In genomic region chr4:163330828-163331628, GRCh38 we compare ENCODE assay signal across 11 cellular contexts. TPM values are rescaled to one million over a fixed set of nuclear protein-coding genes. Genes with fewer than 3 reads are reported as not detected.
DNase-seq lines count a peak whose midpoint lies in the region; ATAC-seq and TF ChIP-seq lines count a peak whose summit lies in the region.
"Had no signal": no experiment of that assay in that cellular context is flagged by ENCODE, and none has a peak within 500 bp of the region (broad histone marks: within the 10 kb centered on the region; RNA-seq: fewer than 3 reads in every experiment).

No MANE protein-coding gene starts in this region.

- no peak overlapping the region for H3K9ac ChIP-seq in mesendoderm (ENCODE audit: low read length)

- H3K4me1 Mint-ChIP-seq in IgD-negative memory B cell (peaks cover 9 to 15% (median 15%) of the 10 kb centered on the region in 3 donors), immature natural killer cell (peaks cover 2 to 8% of the 10 kb centered on the region in 2 donors)

- no peak overlapping the region for H2AK5ac ChIP-seq in mesendoderm (ENCODE audit: low read length)

- H3K27ac Mint-ChIP-seq in IgD-negative memory B cell (no peak overlapping the region), immature natural killer cell (no peak overlapping the region)
- H3K27ac Mint-ChIP-seq: activated CD4-positive, alpha-beta memory T cell treated with anti-CD3 and anti-CD28 coated beads for 36 hours; dendritic cell treated with granulocyte-macrophage colony-stimulating factor and Interleukin-4, amounts not matched to agents 40 ng/mL and 50 ng/mL, for 4 days had no signal

- H3K27me3 ChIP-seq in mesendoderm (ENCODE audit: insufficient read depth, low read length, poor library complexity) (no peaks in the 10 kb centered on the region), spleen (replicated peaks in 1 of 7) (peaks cover 0 to 60% (median 18%) of the 10 kb centered on the region in 7 donors)

- no peak overlapping the region for H3K4me2 ChIP-seq in mesendoderm (ENCODE audit: low read length)

- H4K5ac ChIP-seq in mesendoderm (ENCODE audit: low read length): no peak overlapping the region

- no CpG with 5 or more reads among the region's 16 CpGs for WGBS in mesendoderm (ENCODE audit: extremely low coverage, insufficient coverage, low lambda C conversion rate)
- WGBS in spleen, 5 donors: 44 to 51% (median 45%) methylated on average over 16 of the region's 16 CpGs

- no peaks in the 10 kb centered on the region for H3K9me3 ChIP-seq in spleen

- H2BK120ac ChIP-seq in mesendoderm (ENCODE audit: low read depth, low read length): no peak overlapping the region

- intact Hi-C loops in spleen (cut with DNase I; ENCODE audit: low total_unique reads): loop anchor here (10.0 kb wide), 2 partner anchors 286 to 836 kb away; no protein-coding TSS in a partner anchor

- TF ChIP-seq POLR2A in spleen (IDR thresholded peaks at IDR 0.05): no peak

- no peak for ATAC-seq in HG03045 (IDR thresholded peaks at IDR 0.05; ENCODE audit: unreplicated experiment)

- DNase-seq in caudate nucleus (lab: John Stamatoyannopoulos, UW) (peak in 26 of 61 donors; percentile 1 to 66 (median 18)), mesendoderm (peak; percentile 19), spleen (no peak), NCI-H2171 treated with DMSO at 0.1 percent for 48 hours (lab: John Stamatoyannopoulos, UW) (no peak), immature natural killer cell (no peak), ureter (ENCODE audit: low spot score) (no peak)
- DNase-seq: activated CD4-positive, alpha-beta memory T cell treated with anti-CD3 and anti-CD28 coated beads for 36 hours; RPMI8226 had no signal

- H2BK15ac ChIP-seq in mesendoderm (replicated peaks; ENCODE audit: low read depth): no peak overlapping the region

- H3K36me3 Mint-ChIP-seq in IgD-negative memory B cell (peaks cover 3% of the 10 kb centered on the region), immature natural killer cell (peaks cover 0 to 5% (median 0%) of the 10 kb centered on the region in 3 donors)
- H3K36me3 Mint-ChIP-seq: activated CD4-positive, alpha-beta memory T cell treated with anti-CD3 and anti-CD28 coated beads for 36 hours had no signal

- H3K27ac ChIP-seq in caudate nucleus (ENCODE audit: low read depth, low read length): peak overlapping the region; percentile 24
- H3K27ac ChIP-seq in mesendoderm (ENCODE audit: low read depth, low read length): no peak overlapping the region
- peak overlapping the region in 7 of 8 donors; percentile 64 to 81 (median 72) for H3K27ac ChIP-seq in spleen

- H3K18ac ChIP-seq in mesendoderm (ENCODE audit: low read length): no peak overlapping the region

- H3K4me1 ChIP-seq in mesendoderm (ENCODE audit: control insufficient read depth, low read depth, low read length): no peaks in the 10 kb centered on the region
- H3K4me1 ChIP-seq in spleen: peaks cover 0 to 21% (median 17%) of the 10 kb centered on the region in 6 donors

- no peaks in the 10 kb centered on the region for H3K79me1 ChIP-seq in mesendoderm (ENCODE audit: low read length)

- no peak overlapping the region for H3K4ac ChIP-seq in mesendoderm (ENCODE audit: low read depth, low read length)

- no peak overlapping the region for H4K8ac ChIP-seq in mesendoderm (ENCODE audit: low read depth, low read length)

- H3K79me2 ChIP-seq in mesendoderm (ENCODE audit: control insufficient read depth, insufficient read depth, low read length): no peaks in the 10 kb centered on the region

- H3K36me3 ChIP-seq in mesendoderm (ENCODE audit: control insufficient read depth, insufficient read depth, low read length) (no peaks in the 10 kb centered on the region), spleen (peaks cover 0 to 4% (median 0%) of the 10 kb centered on the region in 6 donors)

- H3K27me3 Mint-ChIP-seq in IgD-negative memory B cell: peaks cover 40% of the 10 kb centered on the region
- peaks cover 9 to 16% (median 14%) of the 10 kb centered on the region in 3 donors for H3K27me3 Mint-ChIP-seq in immature natural killer cell (ENCODE audit: low read depth in 3 of 3)

- H3K23ac ChIP-seq in mesendoderm (ENCODE audit: low read length): no peak overlapping the region

- peaks cover 0 to 4% (median 2%) of the 10 kb centered on the region in 3 donors for H3K9me3 Mint-ChIP-seq in IgD-negative memory B cell
- H3K9me3 Mint-ChIP-seq in immature natural killer cell: peaks cover 0 to 11% (median 5%) of the 10 kb centered on the region in 6 donors
- H3K9me3 Mint-ChIP-seq: activated CD4-positive, alpha-beta memory T cell treated with anti-CD3 and anti-CD28 coated beads for 36 hours; dendritic cell treated with granulocyte-macrophage colony-stimulating factor and Interleukin-4, amounts not matched to agents 40 ng/mL and 50 ng/mL, for 4 days had no signal

- H2BK5ac ChIP-seq in mesendoderm (ENCODE audit: low read length): no peak overlapping the region

- no peak overlapping the region for H3K56ac ChIP-seq in mesendoderm (ENCODE audit: low read length)

- TF ChIP-seq CTCF in spleen (IDR thresholded peaks at IDR 0.05 in 8 of 11, conservative IDR thresholded peaks at IDR 0.05 in 3 of 11): no peak

- H3K4me3 Mint-ChIP-seq in IgD-negative memory B cell (peak overlapping the region in 3 of 4 donors; percentile 41 to 76 (median 63)), immature natural killer cell (no peak overlapping the region)
- H3K4me3 Mint-ChIP-seq: activated CD4-positive, alpha-beta memory T cell treated with anti-CD3 and anti-CD28 coated beads for 36 hours; dendritic cell treated with granulocyte-macrophage colony-stimulating factor and Interleukin-4, amounts not matched to agents 40 ng/mL and 50 ng/mL, for 4 days had no signal

- H3K4me3 ChIP-seq in mesendoderm (ENCODE audit: low read length) (no peak overlapping the region), spleen (peak overlapping the region; percentile 37 to 68 (median 47))

RNA-seq across cellular contexts. Expression of gene NPY1R, which starts 1.4 kb away (rescaled TPM):
- polyA plus RNA-seq in IgD-negative memory B cell: not detected
- polyA plus RNA-seq in mesendoderm (2013, experiment 1 of 2): 2.3 TPM
- 2.5 TPM for polyA plus RNA-seq in mesendoderm (2013, experiment 2 of 2)
- 100 to 1,000 TPM in 5 of 7 donors, 10 to 100 TPM in 2; 41.8 to 179 (median 118) TPM for total RNA-seq in spleen
- polyA plus RNA-seq in spleen: 10 to 100 TPM; 10.8 to 70.9 (median 39.5) TPM
- polyA plus RNA-seq in immature natural killer cell: not detected
- total RNA-seq in ureter: 4.5 TPM
- total RNA-seq: activated CD4-positive, alpha-beta memory T cell treated with anti-CD3 and anti-CD28 coated beads for 36 hours had no signal

RNA-seq across cellular contexts. Expression of gene NPY5R, which starts 12.7 kb away (rescaled TPM):
- not detected for polyA plus RNA-seq in IgD-negative memory B cell
- polyA plus RNA-seq in mesendoderm (2013, experiment 1 of 2): 0.39 TPM
- 0.42 TPM for polyA plus RNA-seq in mesendoderm (2013, experiment 2 of 2)
- total RNA-seq in spleen: 1 to 10 TPM; 3.6 to 8.4 (median 5.4) TPM
- 1 to 10 TPM in 2 of 3 donors, under 1 TPM in 1; 0.77 to 2.3 (median 1.3) TPM for polyA plus RNA-seq in spleen
- not detected for polyA plus RNA-seq in immature natural killer cell
- 0.99 TPM for total RNA-seq in ureter
- total RNA-seq: activated CD4-positive, alpha-beta memory T cell treated with anti-CD3 and anti-CD28 coated beads for 36 hours had no signal

Comparison
In these comparisons a context has a peak if more than half of its experiments do, and no peak if none do; other contexts are left out.
1. H3K4me3 Mint-ChIP-seq: peak in IgD-negative memory B cell (3 of 4); none in immature natural killer cell (0 of 5).
2. RNA of gene NPY1R, which starts 1.4 kb away (polyA plus RNA-seq): 10.8 to 70.9 TPM in spleen; not detected in IgD-negative memory B cell (single experiment) and not detected in immature natural killer cell; every median in the first group is over 10 times any median in the second.